7 cellular contexts compared by ENCODE assay signal in genomic region chr16:4846901-4847773, GRCh38.
DNase-seq lines count a peak whose midpoint lies in the region; ATAC-seq and TF ChIP-seq lines count a peak whose summit lies in the region.

Gene GLYR1, minus strand, starts transcription at chr16:4847288. Its CDS starts 23 bp downstream, at chr16:4847265.
Gene UBN1, plus strand, starts transcription at chr16:4847481. Its CDS starts 5,437 bp downstream, at chr16:4852918.

- DNase-seq in NCI-H2081 (lab: John Stamatoyannopoulos, UW) (peak; percentile 97), T1000 (lab: John Stamatoyannopoulos, UW) (peak; percentile 97), astrocyte of the spinal cord (ENCODE audit: low read depth, low spot score) (peak; percentile 97), hypothalamus (lab: John Stamatoyannopoulos, UW) (peak; percentile 82 to 99 (median 96)), retinal pigment epithelial cell (ENCODE audit: low read depth) (peak; percentile 85)

- H3K4me3 ChIP-seq in astrocyte of the spinal cord (ENCODE audit: low read depth, low read length) (peak within 1 kb of the TSS; percentile 90), retinal pigment epithelial cell (ENCODE audit: low read length) (peak within 1 kb of the TSS; percentile 87)

- in situ Hi-C loops in astrocyte of the spinal cord (cut with HindIII; ENCODE audit: low sequenced_read_pairs): no loop called here

- peak; percentile 65 for ATAC-seq in GM18508 (IDR thresholded peaks at IDR 0.05; ENCODE audit: insufficient read depth, unreplicated experiment)
- ATAC-seq in HG03025 (IDR thresholded peaks at IDR 0.05; ENCODE audit: low FRiP score, unreplicated experiment): peak; percentile 87

- no peak for TF ChIP-seq CTCF in astrocyte of the spinal cord (IDR thresholded peaks at IDR 0.05; ENCODE audit: low read depth, low read length)
- no peak for TF ChIP-seq CTCF in retinal pigment epithelial cell (conservative IDR thresholded peaks at IDR 0.05; ENCODE audit: low read depth, low read length)

Comparison
In these comparisons a context has a peak if more than half of its experiments do, and no peak if none do; other contexts are left out.
1. Peak in every context shown above with its lines: DNase-seq, ATAC-seq and H3K4me3 ChIP-seq.